ENCODE assay signal across 17 cellular contexts in genomic region chr16:82753821-82754220, GRCh38.
DNase-seq lines count a peak whose midpoint lies in the region; ATAC-seq and TF ChIP-seq lines count a peak whose summit lies in the region.
"Had no signal": no experiment of that assay in that cellular context is flagged by ENCODE, and none has a peak within 500 bp of the region (broad histone marks: within the 10 kb centered on the region; RNA-seq: fewer than 3 reads in every experiment).

No MANE protein-coding gene starts in this region.

- no peak for ATAC-seq in GM21717 (IDR thresholded peaks at IDR 0.05; ENCODE audit: unreplicated experiment)
- ATAC-seq in HG02571 (IDR thresholded peaks at IDR 0.05; ENCODE audit: unreplicated experiment), result no peak
- ATAC-seq: CD8-positive, alpha-beta T cell; Right ventricle myocardium inferior had no signal

- no peak overlapping the region for H3K23ac ChIP-seq in mesenchymal stem cell (ENCODE audit: low read length in 2 of 2)

- no peak overlapping the region for H2BK120ac ChIP-seq in mesenchymal stem cell (ENCODE audit: low read depth, low read length)

- no peak overlapping the region for H4K91ac ChIP-seq in mesenchymal stem cell (ENCODE audit: low read length)

- no peak for TF ChIP-seq CTCF in epithelial cell of esophagus (IDR thresholded peaks at IDR 0.05; ENCODE audit: insufficient read depth, low read depth, low read length, missing control alignments)

- H3K27ac ChIP-seq in mesenchymal stem cell (ENCODE audit: low read length, poor library complexity, severe bottlenecking), result no peak overlapping the region
- H3K27ac ChIP-seq: HL-60 had no signal

- no peak overlapping the region for H2BK15ac ChIP-seq in mesenchymal stem cell (ENCODE audit: low read depth, poor library complexity, severe bottlenecking)

- H3K27me3 ChIP-seq in mesenchymal stem cell (ENCODE audit: control insufficient read depth in 1 of 2, insufficient read depth in 1 of 2, low read length in 2 of 2), result no peaks in the 10 kb centered on the region
- H3K27me3 ChIP-seq: MG63 had no signal

- H3K4me2 ChIP-seq in mesenchymal stem cell (ENCODE audit: low read length, poor library complexity, severe bottlenecking), result no peak overlapping the region

- DNase-seq in EL (peak; percentile 73), M059J (ENCODE audit: low read depth) (peak; percentile 37), epithelial cell of esophagus (ENCODE audit: low read depth) (peak; percentile 58), mesenchymal stem cell (no peak), posterior vena cava (ENCODE audit: low spot score) (no peak), activated T-cell treated with anti-CD3 and anti-CD28 coated beads for 4 hours (no peak)
- DNase-seq: CD8-positive, alpha-beta T cell; GOT3; KG1; MG63; NCI-H1105; NCI-H1694 treated with DMSO at 0.1 percent for 48 hours; NCI-H69 had no signal

- H3K4me3 ChIP-seq in epithelial cell of esophagus (ENCODE audit: low read length) (no peak overlapping the region), mesenchymal stem cell (ENCODE audit: insufficient read depth in 1 of 2, low read depth in 1 of 2, low read length in 2 of 2) (no peak overlapping the region)
- H3K4me3 ChIP-seq: MG63 had no signal

- no peak overlapping the region for H4K8ac ChIP-seq in mesenchymal stem cell (ENCODE audit: low read length)

- H3K9ac ChIP-seq in mesenchymal stem cell (ENCODE audit: low read length), result no peak overlapping the region

- H3K4ac ChIP-seq in mesenchymal stem cell (ENCODE audit: low read depth in 1 of 2, low read length in 2 of 2), result no peak overlapping the region

- no peak overlapping the region for H3K18ac ChIP-seq in mesenchymal stem cell (ENCODE audit: low read depth in 1 of 2, low read length in 2 of 2)

- no peaks in the 10 kb centered on the region for H3K9me3 ChIP-seq in mesenchymal stem cell (ENCODE audit: control insufficient read depth, low read length)
- H3K9me3 ChIP-seq: MG63 had no signal

- H2AK5ac ChIP-seq in mesenchymal stem cell (ENCODE audit: low read length, severe bottlenecking), result no peak overlapping the region

- no peak overlapping the region for H2BK5ac ChIP-seq in mesenchymal stem cell (ENCODE audit: low read depth, low read length, poor library complexity, severe bottlenecking)

- no peaks in the 10 kb centered on the region for H3K36me3 ChIP-seq in mesenchymal stem cell (ENCODE audit: control insufficient read depth in 1 of 2, insufficient read depth in 2 of 2, low read depth in 1 of 2, low read length in 2 of 2)
- H3K36me3 ChIP-seq: MG63 had no signal

- peak overlapping the region; percentile 43 to 46 for H2BK12ac ChIP-seq in mesenchymal stem cell (ENCODE audit: low read length in 2 of 2)

- H3K14ac ChIP-seq in mesenchymal stem cell (ENCODE audit: low read length in 2 of 2), result no peak overlapping the region

- H3K79me1 ChIP-seq in mesenchymal stem cell (replicated peaks; ENCODE audit: low read length, poor library complexity, severe bottlenecking), result peaks cover 28% of the 10 kb centered on the region

- intact Hi-C loops in posterior vena cava (cut with DNase I), result no loop called here

- WGBS in mesenchymal stem cell, result 98% methylated on average over 3 of the region's 4 CpGs

- H3K4me1 ChIP-seq in mesenchymal stem cell (ENCODE audit: control insufficient read depth, insufficient read depth, low read depth, low read length), result peaks cover 4% of the 10 kb centered on the region

- no peak overlapping the region for H2AFZ ChIP-seq in mesenchymal stem cell (ENCODE audit: low read depth, low read length)

Comparison
In these comparisons a context has a peak if more than half of its experiments do, and no peak if none do; other contexts are left out.
1. DNase-seq: peak in EL (single experiment), M059J (single experiment) and epithelial cell of esophagus (single experiment); none in mesenchymal stem cell (single experiment), posterior vena cava (single experiment) and activated T-cell treated with anti-CD3 and anti-CD28 coated beads for 4 hours (single experiment).